Comparison of ENCODE assay signal across 7 cellular contexts in the genomic region with DNA sequence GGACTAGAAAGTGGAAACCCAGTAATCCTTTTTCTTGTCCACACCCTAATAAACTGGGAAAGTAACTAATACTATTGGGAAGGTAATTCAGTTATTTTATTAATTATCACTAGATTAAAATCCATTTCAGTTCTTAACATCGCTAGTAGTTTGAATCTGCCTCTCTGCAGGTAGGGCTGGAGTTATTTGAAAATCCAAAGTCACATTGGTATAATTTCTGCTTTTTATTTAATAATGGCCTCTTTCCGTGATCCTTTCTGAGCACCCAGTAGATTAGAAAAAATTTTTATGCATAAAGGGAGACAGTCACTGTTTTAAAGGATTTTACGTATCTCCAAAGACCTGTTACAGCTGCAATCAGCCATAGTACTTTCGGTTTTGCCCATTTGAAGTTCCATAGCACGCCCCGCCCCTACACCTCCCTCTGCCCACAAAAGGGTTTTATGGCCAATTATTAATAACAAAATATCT. TPM values are rescaled to one million over a fixed set of nuclear protein-coding genes. Genes with fewer than 3 reads are reported as not detected.
DNase-seq lines count a peak whose midpoint lies in the region; ATAC-seq and TF ChIP-seq lines count a peak whose summit lies in the region.

No MANE protein-coding gene starts in this region.

- CTCF ChIA-PET in MCF 10A (lab: Yijun Ruan, JAX), result interaction anchor here (0.8 to 1.9 kb wide), 3 partner anchors 13 to 408 kb away, joined by 3 to 9 read pairs (median 4); no protein-coding TSS in a partner anchor

- H3K27me3 Mint-ChIP-seq in T-helper 17 cell (no peaks in the 10 kb centered on the region), MCF 10A (ENCODE audit: insufficient read depth, unreplicated experiment) (no peaks in the 10 kb centered on the region)

- TSS peak; percentile 63 for BruUV-seq in MCF 10A (replicated peaks; lab: Mats Ljungman, UMichigan)

- POLR2A ChIA-PET in MCF 10A (lab: Yijun Ruan, JAX), result interaction anchor here (0.7 to 3.2 kb wide), 20 partner anchors 8 to 1696 kb away, joined by 3 to 43 read pairs (median 4); a partner anchor contains a TSS

- peak overlapping the region; percentile 96 for H3K27ac Mint-ChIP-seq in T-helper 17 cell
- peak overlapping the region; percentile 95 for H3K27ac Mint-ChIP-seq in MCF 10A (ENCODE audit: low read depth, unreplicated experiment)

- peak; percentile 60 for ATAC-seq in T-helper 17 cell

- peak overlapping the region; percentile 87 for H3K4me3 ChIP-seq in GM12875 (ENCODE audit: low read depth, low read length)

- H3K36me3 Mint-ChIP-seq in T-helper 17 cell (ENCODE audit: low read depth) (peaks cover 10% of the 10 kb centered on the region), MCF 10A (ENCODE audit: insufficient read depth, unreplicated experiment) (peaks cover 64% of the 10 kb centered on the region)

- H3K4me1 Mint-ChIP-seq in T-helper 17 cell, result peaks cover 27% of the 10 kb centered on the region
- peaks cover 28% of the 10 kb centered on the region for H3K4me1 Mint-ChIP-seq in MCF 10A (ENCODE audit: insufficient read depth, unreplicated experiment)

- H3K9me3 ChIP-seq in KOPT-K1 (ENCODE audit: insufficient read depth, low read length, poor library complexity, severe bottlenecking) (no peaks in the 10 kb centered on the region), T-helper 17 cell (ENCODE audit: control insufficient read depth, low read length, poor library complexity, severe bottlenecking) (no peaks in the 10 kb centered on the region)

- H3K9me3 Mint-ChIP-seq in MCF 10A (ENCODE audit: unreplicated experiment), result no peaks in the 10 kb centered on the region

- TF ChIP-seq CTCF in GM12875 (IDR thresholded peaks at IDR 0.05; ENCODE audit: borderline replicate concordance, insufficient read depth, low read depth, low read length), result no peak
- no peak for TF ChIP-seq CTCF in MCF 10A (IDR thresholded peaks at IDR 0.05; ENCODE audit: unreplicated experiment)

- intact Hi-C loops in MCF 10A (cut with micrococcal nuclease), result no loop called here

- DNase-seq in H4 (ENCODE audit: low spot score), result peak; percentile 54
- DNase-seq in T-helper 17 cell, result peak; percentile 16 to 42 (median 32)
- DNase-seq in MCF 10A (ENCODE audit: unreplicated experiment), result peak; percentile 61
- peak; percentile 31 for DNase-seq in iPS-NIHi7 (ENCODE audit: extremely low spot score)
- DNase-seq in stimulated activated CD4-positive, alpha-beta T cell treated with anti-CD3 and anti-CD28 coated beads, Interleukin-1b, Interleukin-23, amount 100 ng/mL, for 4 hours (ENCODE audit: low read depth in 2 of 2), result peak; percentile 15 to 32

- H3K36me3 ChIP-seq in KOPT-K1 (ENCODE audit: insufficient read depth, low read length), result peaks cover 55% of the 10 kb centered on the region

- H3K27ac ChIP-seq in KOPT-K1 (ENCODE audit: low read depth, low read length, poor library complexity, severe bottlenecking), result peak overlapping the region; percentile 93

- H3K4me3 Mint-ChIP-seq in T-helper 17 cell (peak overlapping the region; percentile 99), MCF 10A (ENCODE audit: unreplicated experiment) (peak overlapping the region; percentile 76)

RNA-seq across cellular contexts. Expression of a gene that starts 0.6 kb away (rescaled TPM):
- 319 and 353 TPM in 2 replicates for total RNA-seq in H4 (2014; rRNA removed; shearing (Covaris generic))
- total RNA-seq in T-helper 17 cell, result 10 to 100 TPM; 59.5 to 74.2 TPM
- total RNA-seq in MCF 10A (2022), result 159 and 180 TPM in 2 replicates

RNA-seq across cellular contexts. Expression of a gene that starts 20.0 kb away (rescaled TPM):
- total RNA-seq in H4 (2014; rRNA removed; shearing (Covaris generic)), result 566 and 642 TPM in 2 replicates
- total RNA-seq in T-helper 17 cell, result 100 to 1,000 TPM; 140 to 166 TPM
- total RNA-seq in MCF 10A (2022), result 202 and 255 TPM in 2 replicates

Comparison
In these comparisons a context has a peak if more than half of its experiments do, and no peak if none do; other contexts are left out.
1. Peak in every context shown above with its lines: DNase-seq, ATAC-seq, H3K4me3 ChIP-seq and H3K27ac ChIP-seq.